In the genomic region with DNA sequence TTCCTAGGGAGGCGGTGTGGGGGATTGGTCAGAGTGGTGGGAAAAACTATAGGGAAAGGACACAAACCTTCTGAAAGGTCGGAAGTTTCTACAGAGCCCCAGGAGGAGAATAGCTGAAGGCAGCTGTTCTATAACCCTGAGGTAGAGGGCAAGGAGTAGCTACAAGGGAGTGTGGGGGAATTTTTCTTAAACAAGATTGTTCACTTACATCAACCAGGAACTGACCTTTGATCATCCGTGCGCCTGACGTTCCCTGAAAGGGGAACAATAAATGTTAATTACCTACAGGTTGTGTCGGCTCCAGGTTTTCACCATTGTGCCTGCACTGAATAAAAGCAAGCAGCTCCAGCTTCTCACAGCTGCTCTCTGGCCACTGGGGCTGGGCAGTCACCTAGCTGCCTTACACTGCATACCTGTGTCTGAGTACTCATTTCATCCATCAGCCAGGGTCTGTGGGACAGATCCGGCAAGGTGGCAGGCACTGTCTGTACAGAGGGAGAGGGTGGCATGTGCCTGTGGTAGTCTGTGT, we compare ENCODE assay signal across 7 cellular contexts. TPM values are rescaled to one million over a fixed set of nuclear protein-coding genes. Genes with fewer than 3 reads are reported as not detected.
DNase-seq lines count a peak whose midpoint lies in the region; ATAC-seq, FAIRE-seq and TF ChIP-seq lines count a peak whose summit lies in the region.
"Not testable (repeated sequence)": the region's sequence is repeated elsewhere in the genome, so short reads cannot be mapped to it uniquely, and the experiment has no call there.

No MANE protein-coding gene starts in this region.

- not testable (repeated sequence) for H3K4me2 ChIP-seq in K562 (ENCODE audit: insufficient read depth, low read length)

- BruUV-seq in K562 (replicated peaks; lab: Mats Ljungman, UMichigan), result not testable (repeated sequence)

- POLR2A ChIA-PET in K562 (lab: Yijun Ruan, JAX), result not testable (repeated sequence)

- H4K20me1 ChIP-seq in K562 (replicated peaks; ENCODE audit: control insufficient read depth, insufficient read depth, low read length), result not testable (repeated sequence)

- H3K9ac ChIP-seq in K562 (ENCODE audit: insufficient read depth in 1 of 2, low read depth in 2 of 2, low read length in 2 of 2); colonic mucosa (ENCODE audit: low read depth in 2 of 2, low read length in 2 of 2): not testable (repeated sequence)

- not testable (repeated sequence) for H2AFZ ChIP-seq in K562 (ENCODE audit: low read depth, low read length)

- FAIRE-seq in GM19239 (lab: Jason Lieb, UNC) (peak; percentile 18), K562 (lab: Jason Lieb, UNC) (peak; percentile 82), urothelium cell line (lab: Jason Lieb, UNC) (peak; percentile 90)
- FAIRE-seq in small intestine (lab: Jason Lieb, UNC), result not testable (repeated sequence)

- 0% methylated on average over 5 of the region's 7 CpGs for WGBS in K562 (ENCODE audit: insufficient coverage, low coverage, missing lambda C conversion rate)
- WGBS in small intestine, 3 donors, result 15 to 56% (median 37%) methylated on average over 3 to 6 of the region's 7 CpGs

- H3K4me1 ChIP-seq in K562 (replicated peaks in 1 of 2; ENCODE audit: control insufficient read depth in 2 of 2, insufficient read depth in 2 of 2, low read length in 2 of 2), result peaks cover 0 to 13% of the 10 kb centered on the region in 2 experiments; a peak in 2 of 5 replicates
- H3K4me1 ChIP-seq in colonic mucosa; mucosa of descending colon (ENCODE audit: low read depth); small intestine (ENCODE audit: control insufficient read depth in 2 of 2, insufficient read depth in 1 of 2, low read depth in 1 of 2, low read length in 1 of 2): not testable (repeated sequence)

- ATAC-seq in K562, result not testable (repeated sequence)
- peak; percentile 94 for ATAC-seq in left colon
- ATAC-seq in mucosa of descending colon, result peak; percentile 93

- TF ChIP-seq CTCF in K562 (IDR thresholded peaks at IDR 0.05 in 2 of 3, conservative IDR thresholded peaks at IDR 0.05 in 1 of 3; ENCODE audit: insufficient read depth in 2 of 3, low read depth in 1 of 3, low read length in 3 of 3); colonic mucosa (IDR thresholded peaks at IDR 0.05); mucosa of descending colon (IDR thresholded peaks at IDR 0.05): not testable (repeated sequence)

- not testable (repeated sequence) for TF ChIP-seq RAD21 in K562 (CRISPR knock-in tag; conservative IDR thresholded peaks at IDR 0.05 in 1 of 2, IDR thresholded peaks at IDR 0.05 in 1 of 2)

- not testable (repeated sequence) for H3K9me3 ChIP-seq in K562 (replicated peaks; ENCODE audit: control insufficient read depth, insufficient read depth, low read depth, low read length); colonic mucosa; mucosa of descending colon; small intestine (ENCODE audit: control insufficient read depth, low read depth)

- H3K36me3 ChIP-seq in K562 (ENCODE audit: control insufficient read depth, insufficient read depth, low read length); colonic mucosa; mucosa of descending colon (ENCODE audit: low read depth); small intestine (ENCODE audit: control insufficient read depth in 2 of 2, insufficient read depth in 2 of 2, low read length in 2 of 2): not testable (repeated sequence)

- not testable (repeated sequence) for H3K27ac ChIP-seq in K562 (ENCODE audit: extremely low read depth, low read depth, low read length)
- H3K27ac ChIP-seq in colonic mucosa (peak overlapping the region; percentile 55), small intestine (ENCODE audit: low read depth in 1 of 2, low read length in 1 of 2) (peak overlapping the region in 1 of 2 donors; percentile 15)

- CTCF ChIA-PET in K562 (lab: Yijun Ruan, JAX; ENCODE audit: low intra/inter-chr PET ratio), result not testable (repeated sequence)

- intact Hi-C loops in K562 (cut with micrococcal nuclease); colonic mucosa (cut with DNase I); left colon (cut with DNase I, micrococcal nuclease); mucosa of descending colon (cut with DNase I, micrococcal nuclease): not testable (repeated sequence)

- H3K4me3 ChIP-seq in K562; colonic mucosa; mucosa of descending colon; small intestine (ENCODE audit: low read depth in 1 of 2, low read length in 2 of 2): not testable (repeated sequence)

- not testable (repeated sequence) for H3K9me1 ChIP-seq in K562 (ENCODE audit: control insufficient read depth, insufficient read depth, low read length)

- not testable (repeated sequence) for TF ChIP-seq POLR2A in K562 (conservative IDR thresholded peaks at IDR 0.05)

- in situ Hi-C loops in K562 (cut with MboI), result not testable (repeated sequence)

- not testable (repeated sequence) for DNase-seq in GM19239 (ENCODE audit: insufficient read length, low spot score); K562 (ENCODE audit: extremely low read depth in 1 of 4, low spot score in 3 of 4); urothelium cell line (ENCODE audit: low spot score)
- DNase-seq in colonic mucosa (peak; percentile 52), left colon (peak; percentile 47 to 56), mucosa of descending colon (peak; percentile 60 to 74 (median 66)), small intestine (peak; percentile 65)

- not testable (repeated sequence) for H3K79me2 ChIP-seq in K562 (ENCODE audit: control insufficient read depth, insufficient read depth, low read length)

- TF ChIP-seq EP300 in K562 (IDR thresholded peaks at IDR 0.05; ENCODE audit: low read length), result not testable (repeated sequence)

- peaks cover 14 to 30% of the 10 kb centered on the region in 2 experiments for H3K27me3 ChIP-seq in K562 (ENCODE audit: control insufficient read depth in 2 of 2, insufficient read depth in 2 of 2, low read length in 2 of 2)
- H3K27me3 ChIP-seq in colonic mucosa; small intestine (ENCODE audit: control insufficient read depth in 2 of 2, insufficient read depth in 2 of 2, low read length in 2 of 2): not testable (repeated sequence)

RNA-seq across cellular contexts. Expression of a gene that starts 59.3 kb away (rescaled TPM):
- total RNA-seq in K562 (2011; cell fraction: chromatin; rRNA removed; ENCODE audit: low replicate concordance), result 74.0 and 256 TPM in 2 replicates
- 209 and 220 TPM in 2 replicates for total RNA-seq in K562 (2011; cell fraction: nucleolus; rRNA removed)
- total RNA-seq in K562 (2011; cell fraction: nucleoplasm; rRNA removed), result 139 and 147 TPM in 2 replicates
- total RNA-seq in K562 (2014; rRNA removed), result 187 and 239 TPM in 2 replicates
- total RNA-seq in K562 (2014; rRNA removed; fragmentation: Illumina TruSeq; extraction: Trizol), result 42.1 and 52.9 TPM in 2 replicates
- total RNA-seq in K562 (2015; rRNA removed; fragmentation: Illumina TruSeq; extraction: Trizol), result 97.8 and 103 TPM in 2 replicates
- 164 and 167 TPM in 2 replicates for total RNA-seq in K562 (2021)
- polyA plus RNA-seq in K562 (2011; rRNA removed), result 127 and 158 TPM in 2 replicates
- polyA plus RNA-seq in K562 (2011; cell fraction: cytosol; rRNA removed), result 271 and 517 TPM in 2 replicates
- 407 and 557 TPM in 2 replicates for polyA plus RNA-seq in K562 (2011; cell fraction: nucleus; rRNA removed)
- polyA plus RNA-seq in K562 (2012), result 134 and 149 TPM in 2 replicates
- polyA plus RNA-seq in K562 (2014; fragmentation: Illumina TruSeq; extraction: Trizol), result 100.0 and 155 TPM in 2 replicates
- 10 to 100 TPM; 35.4 to 53.3 TPM for polyA plus RNA-seq in K562 (2014; fragmentation: Nextera tagmentation; extraction: Ambion mirVana)
- polyA plus RNA-seq in K562 (2014; rRNA removed), result 209 and 231 TPM in 2 replicates
- polyA minus RNA-seq in K562 (2011; rRNA and poly(A)+ RNA removed), result 51.7 and 70.1 TPM in 2 replicates
- 78.1 and 83.2 TPM in 2 replicates for polyA minus RNA-seq in K562 (2011; cell fraction: cytosol; rRNA and poly(A)+ RNA removed)
- polyA minus RNA-seq in K562 (2011; cell fraction: nucleus; rRNA and poly(A)+ RNA removed), result 115 and 121 TPM in 2 replicates
- total RNA-seq in colonic mucosa, result 100 to 1,000 TPM in 1 of 2 donors, 10 to 100 TPM in 1; 50.6 to 117 TPM
- total RNA-seq in left colon, result 10 to 100 TPM; 60.7 to 74.8 TPM
- total RNA-seq in mucosa of descending colon, result 10 to 100 TPM; 52.7 to 70.4 (median 56.0) TPM
- 10 to 100 TPM; 57.9 to 77.7 (median 66.5) TPM for polyA plus RNA-seq in small intestine
